7 cellular contexts compared by ENCODE assay signal in the genomic region with DNA sequence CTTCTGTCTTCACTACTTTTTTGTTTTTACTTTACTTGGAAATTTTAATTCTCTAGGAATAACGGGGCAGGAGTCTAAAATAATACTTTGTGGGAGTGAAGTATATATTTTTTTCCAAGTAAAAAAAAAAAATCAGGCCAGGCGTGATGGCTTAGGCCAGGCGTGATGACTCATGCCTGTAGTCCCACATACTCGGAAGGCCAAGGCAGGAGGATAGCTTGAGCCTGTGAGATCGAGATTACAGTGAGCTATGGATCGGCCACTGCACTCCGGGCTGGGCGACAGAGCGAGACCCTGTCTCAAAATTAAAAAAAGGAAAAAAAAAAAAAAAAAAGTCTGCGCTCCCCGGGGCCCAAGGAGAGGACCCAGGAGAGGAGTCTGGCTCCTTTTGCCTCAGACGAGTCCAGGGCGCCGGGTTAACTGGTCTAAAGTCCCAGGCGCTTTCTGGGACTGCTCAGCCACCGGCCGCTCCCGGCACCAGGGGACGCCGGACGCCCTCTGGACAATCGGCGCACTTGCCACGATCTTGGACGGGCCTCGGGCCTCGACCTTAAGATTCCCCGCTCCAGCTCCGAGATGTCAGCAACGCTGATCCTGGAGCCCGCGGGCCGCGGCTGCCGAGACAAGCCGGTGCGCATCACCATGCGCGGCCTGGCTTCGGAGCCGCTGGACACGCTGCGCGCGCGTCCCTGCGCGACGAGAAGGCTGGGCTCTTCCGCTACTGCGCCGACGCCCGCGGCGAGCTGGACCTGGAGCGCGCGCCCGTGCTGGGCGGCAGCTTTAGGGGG. TPM values are rescaled to one million over a fixed set of nuclear protein-coding genes. Genes with fewer than 3 reads are reported as not detected.
DNase-seq lines count a peak whose midpoint lies in the region; ATAC-seq and TF ChIP-seq lines count a peak whose summit lies in the region.

No MANE protein-coding gene starts in this region.

- H3K36me3 Mint-ChIP-seq in stimulated activated naive B cell treated with anti-CD40 and anti-IgM and Interleukin-4, amounts not matched to agents 10 μg/mL and 1 μg/mL and 100 μg/mL, for 72 hours = peaks cover 8 to 19% of the 10 kb centered on the region in 2 donors

- H3K27ac ChIP-seq in HUES64 (ENCODE audit: low read depth, low read length) = no peak overlapping the region
- H3K27ac ChIP-seq in body of pancreas = peak overlapping the region in 2 of 4 donors; percentile 6 to 46

- H3K4me3 ChIP-seq in HUES64 (ENCODE audit: low read length) (peak overlapping the region; percentile 62), body of pancreas (peak overlapping the region in 1 of 2 donors; percentile 8)

- DNase-seq in body of pancreas = peak in 2 of 4 donors; percentile 11 to 13
- DNase-seq in iPS-NIHi7 (ENCODE audit: extremely low spot score) = peak; percentile 37
- no peak for DNase-seq in stimulated activated naive B cell treated with anti-CD40 and anti-IgM and Interleukin-4, amounts not matched to agents 10 μg/mL and 1 μg/mL and 100 μg/mL, for 72 hours
- DNase-seq in central memory CD4-positive, alpha-beta T cell = no peak

- peaks cover 6 to 13% of the 10 kb centered on the region in 2 donors for H3K9me3 Mint-ChIP-seq in stimulated activated naive B cell treated with anti-CD40 and anti-IgM and Interleukin-4, amounts not matched to agents 10 μg/mL and 1 μg/mL and 100 μg/mL, for 72 hours

- H3K27ac Mint-ChIP-seq in stimulated activated naive B cell treated with anti-CD40 and anti-IgM and Interleukin-4, amounts not matched to agents 10 μg/mL and 1 μg/mL and 100 μg/mL, for 72 hours = peak overlapping the region; percentile 42

- H3K27me3 ChIP-seq in HUES64 (ENCODE audit: insufficient read depth, low read length) = peaks cover 40% of the 10 kb centered on the region
- H3K27me3 ChIP-seq in body of pancreas = no peaks in the 10 kb centered on the region

- H3K4me1 Mint-ChIP-seq in stimulated activated naive B cell treated with anti-CD40 and anti-IgM and Interleukin-4, amounts not matched to agents 10 μg/mL and 1 μg/mL and 100 μg/mL, for 72 hours = peaks cover 13 to 29% of the 10 kb centered on the region in 2 donors

- H3K9me3 ChIP-seq in HUES64 (ENCODE audit: insufficient read depth, low read depth, low read length) (0 out of 2 replicates have a peak, but pooled peaks cover 3% of the 10 kb centered on the region), body of pancreas (no peaks in the 10 kb centered on the region)

- intact Hi-C loops in body of pancreas (cut with DNase I) = no loop called here

- peaks cover 26 to 34% of the 10 kb centered on the region in 2 donors for H3K27me3 Mint-ChIP-seq in stimulated activated naive B cell treated with anti-CD40 and anti-IgM and Interleukin-4, amounts not matched to agents 10 μg/mL and 1 μg/mL and 100 μg/mL, for 72 hours

- peak; percentile 54 for ATAC-seq in body of pancreas
- peak in 1 of 2 donors; percentile 10 for ATAC-seq in stimulated activated naive B cell treated with anti-CD40 and anti-IgM and Interleukin-4, amounts not matched to agents 10 μg/mL and 1 μg/mL and 100 μg/mL, for 72 hours (replicated peaks)
- ATAC-seq in GM21825 (IDR thresholded peaks at IDR 0.05; ENCODE audit: unreplicated experiment) = no peak
- ATAC-seq in HG02759 (IDR thresholded peaks at IDR 0.05; ENCODE audit: unreplicated experiment) = no peak

- H3K4me1 ChIP-seq in HUES64 (ENCODE audit: insufficient read depth, low read length) (peaks cover 9% of the 10 kb centered on the region; the same call in 1 of the 2 replicates), body of pancreas (peaks cover 19% of the 10 kb centered on the region)

- WGBS in HUES64 = 59% methylated on average over 60 of the region's 61 CpGs
- WGBS in body of pancreas, 2 donors = 8 to 17% methylated on average over 26 to 58 of the region's 61 CpGs

- peak in 1 of 3 donors; percentile 26 for TF ChIP-seq POLR2A in body of pancreas (IDR thresholded peaks at IDR 0.05)

- H3K4me3 Mint-ChIP-seq in stimulated activated naive B cell treated with anti-CD40 and anti-IgM and Interleukin-4, amounts not matched to agents 10 μg/mL and 1 μg/mL and 100 μg/mL, for 72 hours = peak overlapping the region; percentile 74 to 77

- TF ChIP-seq CTCF in body of pancreas (IDR thresholded peaks at IDR 0.05) = no peak

- H3K36me3 ChIP-seq in HUES64 (ENCODE audit: insufficient read depth, low read length) = peaks cover 2% of the 10 kb centered on the region; the same call in 1 of the 2 replicates
- H3K36me3 ChIP-seq in body of pancreas (replicated peaks in 1 of 2; ENCODE audit: insufficient read depth in 1 of 2, low read depth in 2 of 2) = no peaks in the 10 kb centered on the region

- peak overlapping the region; percentile 48 for H3K9ac ChIP-seq in HUES64 (ENCODE audit: low read depth, low read length)

RNA-seq across cellular contexts. Expression of gene ZFP82, which starts 2.7 kb away (rescaled TPM):
- polyA plus RNA-seq in HUES64 (2013, experiment 1 of 2) = 13.0 TPM
- 14.3 TPM for polyA plus RNA-seq in HUES64 (2013, experiment 2 of 2)
- 1 to 10 TPM in 1 of 2 donors, under 1 TPM in 1; 0.78 to 2.0 TPM for total RNA-seq in body of pancreas

RNA-seq across cellular contexts. Expression of gene ZFP14, which starts 42.2 kb away (rescaled TPM):
- 3.5 TPM for polyA plus RNA-seq in HUES64 (2013, experiment 1 of 2)
- 4.1 TPM for polyA plus RNA-seq in HUES64 (2013, experiment 2 of 2)
- total RNA-seq in body of pancreas = 1 to 10 TPM in 1 of 2 donors, under 1 TPM in 1; 0.99 to 4.4 TPM
